1 cellular context compared by ENCODE assay signal in the genomic region with DNA sequence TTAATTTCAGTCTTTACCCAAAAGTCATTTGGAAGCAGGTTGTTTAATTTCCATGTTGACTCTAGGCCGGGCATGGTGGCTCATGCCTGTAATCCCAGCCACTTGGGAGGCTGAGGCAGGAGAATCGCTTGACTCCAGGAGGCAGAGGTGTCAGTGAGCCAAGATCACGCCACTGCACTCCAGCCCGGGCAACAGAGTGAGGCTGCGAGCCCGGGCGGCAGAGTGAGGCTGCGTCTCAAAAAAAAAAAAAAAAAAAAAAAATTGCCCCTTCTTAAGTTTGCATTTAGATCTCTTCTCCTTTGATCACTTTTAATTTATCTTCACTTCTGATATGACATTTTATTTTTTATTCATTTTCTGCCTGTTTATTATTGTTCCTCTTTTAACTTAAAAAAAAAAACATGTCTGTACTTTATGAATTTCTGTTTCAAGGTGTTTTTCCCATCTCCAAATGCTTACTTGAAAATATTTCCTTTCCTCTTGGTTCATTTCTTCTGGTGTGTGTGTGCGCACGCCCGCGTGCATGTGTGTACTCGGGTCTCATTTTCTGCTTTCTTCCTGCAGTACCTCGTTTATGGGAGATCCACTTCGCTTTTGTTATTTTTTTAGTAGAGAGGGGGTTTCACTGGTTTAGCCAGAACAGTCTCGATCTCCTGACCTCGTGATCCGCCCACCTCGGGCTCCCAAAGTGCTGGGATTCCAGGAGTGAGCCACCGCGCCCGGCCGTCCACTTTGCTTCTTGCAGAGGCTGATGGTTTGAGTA.
A peak's percentile ranks its signal among the peaks of the same experiment; 100 is the strongest.
TF ChIP-seq lines count a peak whose summit lies in the region.

No MANE protein-coding gene starts in this region.

TF ChIP-seq in A549, 52 proteins besides CTCF, POLR2A, EP300 and RAD21 (continued from another document):
- TF ChIP-seq JUN (IDR thresholded peaks at IDR 0.05): 0 out of 5 replicates have a peak, but pooled peaks of 1 of the 2 experiments have one; percentile 10
- TF ChIP-seq, protein P1, sequence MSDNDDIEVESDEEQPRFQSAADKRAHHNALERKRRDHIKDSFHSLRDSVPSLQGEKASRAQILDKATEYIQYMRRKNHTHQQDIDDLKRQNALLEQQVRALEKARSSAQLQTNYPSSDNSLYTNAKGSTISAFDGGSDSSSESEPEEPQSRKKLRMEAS (IDR thresholded peaks at IDR 0.05): peak; percentile 37; the same call in 1 of the 2 replicates
- TF ChIP-seq HDAC2 (IDR thresholded peaks at IDR 0.05): 0 out of 2 replicates have a peak, but pooled peaks have one; percentile 38
